ENCODE assay signal across 16 cellular contexts in genomic region chr6:16257999-16258708, GRCh38. TPM values are rescaled to one million over a fixed set of nuclear protein-coding genes. Genes with fewer than 3 reads are reported as not detected.
DNase-seq lines count a peak whose midpoint lies in the region; ATAC-seq and TF ChIP-seq lines count a peak whose summit lies in the region.
"Had no signal": no experiment of that assay in that cellular context is flagged by ENCODE, and none has a peak within 500 bp of the region (broad histone marks: within the 10 kb centered on the region; RNA-seq: fewer than 3 reads in every experiment).

No MANE protein-coding gene starts in this region.

- H3K27me3 ChIP-seq in muscle layer of colon (ENCODE audit: control insufficient read depth in 1 of 2, insufficient read depth in 2 of 2, low read length in 2 of 2), result no peaks in the 10 kb centered on the region
- H3K27me3 ChIP-seq in aorta (ENCODE audit: control insufficient read depth in 1 of 2, insufficient read depth in 2 of 2, low read length in 1 of 2), result no peaks in the 10 kb centered on the region
- H3K27me3 ChIP-seq: hepatocyte had no signal

- 34 to 40% methylated on average over 7 of the region's 7 CpGs for WGBS in aorta, 2 donors

- no peak overlapping the region for H3K9ac ChIP-seq in muscle layer of colon (ENCODE audit: low read length)

- ATAC-seq in Right ventricle myocardium inferior (peak; percentile 95), aorta (ENCODE audit: low FRiP score) (peak; percentile 76), GM19463 (IDR thresholded peaks at IDR 0.05; ENCODE audit: unreplicated experiment) (no peak)
- ATAC-seq: naive thymus-derived CD4-positive, alpha-beta T cell had no signal

- H3K4me3 ChIP-seq in fibroblast of pulmonary artery (replicated peaks; ENCODE audit: low read depth, low read length) (no peak overlapping the region), muscle layer of colon (ENCODE audit: low read depth in 1 of 2, low read length in 2 of 2) (no peak overlapping the region), aorta (ENCODE audit: low read length in 2 of 2) (no peak overlapping the region)
- H3K4me3 ChIP-seq: coronary artery, hepatocyte had no signal

- peak overlapping the region; percentile 17 for H3K27ac ChIP-seq in muscle layer of colon (ENCODE audit: low read depth, low read length)
- peak overlapping the region; percentile 53 to 82 for H3K27ac ChIP-seq in aorta (ENCODE audit: low read depth in 1 of 2, low read length in 2 of 2)
- H3K27ac ChIP-seq: hepatocyte, HL-60 had no signal

- H3K36me3 ChIP-seq in muscle layer of colon (ENCODE audit: insufficient read depth, low read length) (no peaks in the 10 kb centered on the region), aorta (ENCODE audit: control insufficient read depth in 1 of 2, insufficient read depth in 2 of 2, low read length in 1 of 2) (peaks cover 0 to 6% of the 10 kb centered on the region in 2 donors)

- no peak for TF ChIP-seq CTCF in fibroblast of pulmonary artery (IDR thresholded peaks at IDR 0.05; ENCODE audit: low read length, missing control alignments)

- intact Hi-C loops in Right ventricle myocardium inferior (cut with DNase I), result loop anchor here (2.0 kb wide), 1 partner anchor 13 kb away; no protein-coding TSS in a partner anchor
- intact Hi-C loops in cardiac septum (cut with DNase I), result no loop called here
- intact Hi-C loops in aorta (cut with DNase I), result no loop called here

- H3K9me3 ChIP-seq in muscle layer of colon (ENCODE audit: low read length) (no peaks in the 10 kb centered on the region), aorta (ENCODE audit: control insufficient read depth, low read length) (no peaks in the 10 kb centered on the region)

- H3K4me1 ChIP-seq in muscle layer of colon (ENCODE audit: insufficient read depth, low read length) (peaks cover 11% of the 10 kb centered on the region), aorta (ENCODE audit: control insufficient read depth in 1 of 2, insufficient read depth in 2 of 2, low read length in 2 of 2) (peaks cover 0 to 4% of the 10 kb centered on the region in 2 donors)

- DNase-seq in Right ventricle myocardium inferior (ENCODE audit: missing footprints) (no peak), cardiac septum (ENCODE audit: low spot score) (no peak), fibroblast of pulmonary artery (ENCODE audit: low read depth) (peak; percentile 34), aorta (no peak), CD1c-positive myeloid dendritic cell (ENCODE audit: extremely low spot score) (no peak), cerebellar nuclear complex (lab: John Stamatoyannopoulos, UW) (no peak)
- DNase-seq: H7; naive thymus-derived CD4-positive, alpha-beta T cell; NCI-H1436; stimulated activated CD4-positive, alpha-beta T cell treated with anti-CD3 and anti-CD28 coated beads, Interleukin-4, amount 100 ng/mL, for 1 hour had no signal

RNA-seq across cellular contexts. Expression of gene GMPR, which starts 19.8 kb away (rescaled TPM):
- total RNA-seq in Right ventricle myocardium inferior (125 TPM), cardiac septum (71.0 TPM), aorta (10 to 100 TPM; 17.3 to 23.8 TPM)
- 10 to 100 TPM; 33.3 to 34.5 TPM for polyA plus RNA-seq in aorta
- total RNA-seq: OCI-LY7 had no signal
